8 cellular contexts compared by ENCODE assay signal in genomic region chr14:73725116-73726024, GRCh38. TPM values are rescaled to one million over a fixed set of nuclear protein-coding genes. Genes with fewer than 3 reads are reported as not detected.
DNase-seq lines count a peak whose midpoint lies in the region.

No MANE protein-coding gene starts in this region.

- H4K12ac ChIP-seq in trophoblast cell (ENCODE audit: low read depth, low read length), result peak overlapping the region; percentile 20

- no peak overlapping the region for H2BK12ac ChIP-seq in trophoblast cell (ENCODE audit: low read length)

- H2AFZ ChIP-seq in trophoblast cell (ENCODE audit: insufficient read depth, low read length, poor library complexity), result no peak overlapping the region

- no peak overlapping the region for H2BK5ac ChIP-seq in trophoblast cell (ENCODE audit: low read depth, low read length, poor library complexity)

- H3K9me3 Mint-ChIP-seq in dendritic cell treated with granulocyte-macrophage colony-stimulating factor and Interleukin-4, amounts not matched to agents 40 ng/mL and 50 ng/mL, for 4 days, result no peaks in the 10 kb centered on the region

- H3K4me1 Mint-ChIP-seq in dendritic cell treated with granulocyte-macrophage colony-stimulating factor and Interleukin-4, amounts not matched to agents 40 ng/mL and 50 ng/mL, for 4 days (ENCODE audit: low read depth), result peaks cover 55% of the 10 kb centered on the region

- no peak overlapping the region for H4K91ac ChIP-seq in trophoblast cell (ENCODE audit: low read depth, low read length)

- H3K79me2 ChIP-seq in trophoblast cell (ENCODE audit: control insufficient read depth, insufficient read depth, low read length, poor library complexity), result no peaks in the 10 kb centered on the region

- intact Hi-C loops in dendritic cell treated with granulocyte-macrophage colony-stimulating factor and Interleukin-4, amounts not matched to agents 40 ng/mL and 50 ng/mL, for 4 days (cut with micrococcal nuclease), result no loop called here

- no peak overlapping the region for H4K8ac ChIP-seq in trophoblast cell (ENCODE audit: low read depth, low read length)

- WGBS in trophoblast cell (ENCODE audit: extremely low coverage, insufficient coverage, insufficient read length), result no CpG with 5 or more reads among the region's 8 CpGs

- H3K18ac ChIP-seq in trophoblast cell (ENCODE audit: low read length), result no peak overlapping the region

- peak overlapping the region in 10 of 11 experiments; percentile 50 to 82 (median 73); a peak in 19 of 22 replicates for H3K27ac ChIP-seq in BLaER1 treated with 17β-estradiol and CSF1 and Interleukin-3, amounts not matched to agents 10 nM and 100 nM
- no peak overlapping the region for H3K27ac ChIP-seq in trophoblast cell (ENCODE audit: low read depth, low read length)

- no peak overlapping the region for H2AK5ac ChIP-seq in trophoblast cell (ENCODE audit: low read length)

- peak overlapping the region; percentile 26 for H3K4me3 Mint-ChIP-seq in dendritic cell treated with granulocyte-macrophage colony-stimulating factor and Interleukin-4, amounts not matched to agents 40 ng/mL and 50 ng/mL, for 4 days

- H3K27me3 Mint-ChIP-seq in dendritic cell treated with granulocyte-macrophage colony-stimulating factor and Interleukin-4, amounts not matched to agents 40 ng/mL and 50 ng/mL, for 4 days, result no peaks in the 10 kb centered on the region

- H3K27me3 ChIP-seq in BLaER1 treated with 17β-estradiol and CSF1 and Interleukin-3, amounts not matched to agents 10 nM and 100 nM, result no peaks in the 10 kb centered on the region
- no peaks in the 10 kb centered on the region for H3K27me3 ChIP-seq in MG63
- H3K27me3 ChIP-seq in trophoblast cell (ENCODE audit: insufficient read depth, low read length), result no peaks in the 10 kb centered on the region

- peaks cover 23 to 73% (median 57%) of the 10 kb centered on the region in 10 experiments for H3K4me1 ChIP-seq in BLaER1 treated with 17β-estradiol and CSF1 and Interleukin-3, amounts not matched to agents 10 nM and 100 nM
- peaks cover 0 to 5% of the 10 kb centered on the region in 2 experiments for H3K4me1 ChIP-seq in trophoblast cell (ENCODE audit: control insufficient read depth in 1 of 2, insufficient read depth in 2 of 2, low read length in 2 of 2)

- peaks cover 100% of the 10 kb centered on the region for H3K36me3 Mint-ChIP-seq in dendritic cell treated with granulocyte-macrophage colony-stimulating factor and Interleukin-4, amounts not matched to agents 40 ng/mL and 50 ng/mL, for 4 days (ENCODE audit: low read depth)

- no peak overlapping the region for H3K4ac ChIP-seq in trophoblast cell (ENCODE audit: low read depth, low read length)

- peaks cover 95 to 100% (median 98%) of the 10 kb centered on the region in 11 experiments for H3K36me3 ChIP-seq in BLaER1 treated with 17β-estradiol and CSF1 and Interleukin-3, amounts not matched to agents 10 nM and 100 nM
- H3K36me3 ChIP-seq in MG63 (peaks cover 69% of the 10 kb centered on the region), trophoblast cell (ENCODE audit: control insufficient read depth in 1 of 2, insufficient read depth in 2 of 2, low read length in 2 of 2) (peaks cover 55 to 76% of the 10 kb centered on the region in 2 experiments)

- no peak overlapping the region for H2BK120ac ChIP-seq in trophoblast cell (ENCODE audit: insufficient read depth, low read length, poor library complexity)

- no peaks in the 10 kb centered on the region for H3K9me3 ChIP-seq in BLaER1 treated with 17β-estradiol and CSF1 and Interleukin-3, amounts not matched to agents 10 nM and 100 nM (replicated peaks in 1 of 11)
- no peaks in the 10 kb centered on the region for H3K9me3 ChIP-seq in MG63
- H3K9me3 ChIP-seq in trophoblast cell (ENCODE audit: insufficient read depth, low read depth, low read length), result no peaks in the 10 kb centered on the region

- H3K4me3 ChIP-seq in BLaER1 treated with 17β-estradiol and CSF1 and Interleukin-3, amounts not matched to agents 10 nM and 100 nM, result peak overlapping the region in 1 of 10 experiments; percentile 1; a peak in 1 of 20 replicates
- H3K4me3 ChIP-seq in MG63 (no peak overlapping the region), trophoblast cell (ENCODE audit: low read depth, low read length) (no peak overlapping the region)

- no peak overlapping the region for H3K14ac ChIP-seq in trophoblast cell (ENCODE audit: low read length)

- H3K4me2 ChIP-seq in BLaER1 treated with 17β-estradiol and CSF1 and Interleukin-3, amounts not matched to agents 10 nM and 100 nM, result peak overlapping the region in 10 of 11 experiments; percentile 27 to 79 (median 66); a peak in 19 of 22 replicates
- H3K4me2 ChIP-seq in trophoblast cell (ENCODE audit: low read length), result no peak overlapping the region

- H3K23ac ChIP-seq in trophoblast cell (ENCODE audit: low read length), result no peak overlapping the region

- H3K79me1 ChIP-seq in trophoblast cell (ENCODE audit: low read length), result no peaks in the 10 kb centered on the region

- peaks cover 32 to 87% (median 53%) of the 10 kb centered on the region in 11 experiments; a peak in 21 of 22 replicates for H4K20me1 ChIP-seq in BLaER1 treated with 17β-estradiol and CSF1 and Interleukin-3, amounts not matched to agents 10 nM and 100 nM

- DNase-seq in MG63 (peak; percentile 55), trophoblast cell (no peak), anterior cingulate cortex (lab: John Stamatoyannopoulos, UW) (no peak)
- DNase-seq in activated CD4-positive, CD25-positive, alpha-beta regulatory T cell treated with anti-CD3 and anti-CD28 coated beads, Interleukin-2, amount 50 U/mL, for 72 hours, result no peak
- DNase-seq in stimulated activated naive CD4-positive, alpha-beta T cell (lab: John Stamatoyannopoulos, UW), result no peak
- no peak for DNase-seq in activated CD4-positive, alpha-beta T cell treated with anti-CD3 and anti-CD28 coated beads for 1 hour

- peak overlapping the region; percentile 47 for H3K27ac Mint-ChIP-seq in dendritic cell treated with granulocyte-macrophage colony-stimulating factor and Interleukin-4, amounts not matched to agents 40 ng/mL and 50 ng/mL, for 4 days

- H3K9ac ChIP-seq in BLaER1 treated with 17β-estradiol and CSF1 and Interleukin-3, amounts not matched to agents 10 nM and 100 nM, result peak overlapping the region; percentile 23 to 67 (median 62); a peak in 19 of 22 replicates
- H3K9ac ChIP-seq in trophoblast cell (ENCODE audit: low read length), result no peak overlapping the region

RNA-seq across cellular contexts. Expression of gene PNMA1, which starts 11.2 kb away (rescaled TPM):
- 22.1 and 38.5 TPM in 2 replicates for total RNA-seq in MG63 (2014; rRNA removed; shearing (Covaris generic); ENCODE audit: low replicate concordance)
- 19.1 and 19.3 TPM in 2 replicates for polyA plus RNA-seq in trophoblast cell (2013)
